In genomic region chr12:15962760-15963159, GRCh38 we compare ENCODE assay signal across 21 cellular contexts. TPM values are rescaled to one million over a fixed set of nuclear protein-coding genes. Genes with fewer than 3 reads are reported as not detected.
A peak's percentile ranks its signal among the peaks of the same experiment; 100 is the strongest.
DNase-seq lines count a peak whose midpoint lies in the region; ATAC-seq and TF ChIP-seq lines count a peak whose summit lies in the region.
"Had no signal": no experiment of that assay in that cellular context is flagged by ENCODE, and none has a peak within 500 bp of the region (broad histone marks: within the 10 kb centered on the region; RNA-seq: fewer than 3 reads in every experiment).

No MANE protein-coding gene starts in this region.

- intact Hi-C loops in upper lobe of right lung (cut with DNase I): no loop called here

- no peaks in the 10 kb centered on the region for H3K27me3 Mint-ChIP-seq in nephron progenitor cell (ENCODE audit: low read depth, poor library complexity)
- H3K27me3 Mint-ChIP-seq: activated CD4-positive, alpha-beta memory T cell treated with anti-CD3 and anti-CD28 coated beads for 36 hours; CD4-positive, CD25-positive, alpha-beta regulatory T cell; T-helper 17 cell had no signal

- TF ChIP-seq CTCF in nephron progenitor cell (IDR thresholded peaks at IDR 0.05): no peak
- TF ChIP-seq CTCF in upper lobe of right lung (IDR thresholded peaks at IDR 0.05): no peak

- H3K36me3 Mint-ChIP-seq in nephron progenitor cell (ENCODE audit: low read depth): peaks cover 65% of the 10 kb centered on the region

- H3K36me3 ChIP-seq in upper lobe of right lung: peaks cover 56% of the 10 kb centered on the region
- H3K36me3 ChIP-seq: SJCRH30 had no signal

- H3K9me3 ChIP-seq in upper lobe of right lung: no peaks in the 10 kb centered on the region
- H3K9me3 ChIP-seq: SJCRH30 had no signal

- H3K27ac Mint-ChIP-seq in nephron progenitor cell: peak overlapping the region; percentile 43
- H3K27ac Mint-ChIP-seq: activated CD4-positive, alpha-beta memory T cell treated with anti-CD3 and anti-CD28 coated beads for 36 hours; T-helper 17 cell had no signal

- ATAC-seq in esophagus mucosa (peak; percentile 91), HG03159 (IDR thresholded peaks at IDR 0.05; ENCODE audit: unreplicated experiment) (no peak), upper lobe of right lung (no peak), GM21717 (IDR thresholded peaks at IDR 0.05; ENCODE audit: unreplicated experiment) (no peak)
- ATAC-seq: T-helper 17 cell had no signal

- H3K27me3 ChIP-seq in upper lobe of right lung: no peaks in the 10 kb centered on the region
- H3K27me3 ChIP-seq: hepatocyte, SJCRH30 had no signal

- DNase-seq in EH (ENCODE audit: low read depth) (peak; percentile 14), NCI-H226 (peak; percentile 16), nephron progenitor cell (no peak), GM19240 (ENCODE audit: insufficient read length, low spot score) (no peak), upper lobe of right lung (no peak)
- DNase-seq: activated CD4-positive, alpha-beta memory T cell treated with anti-CD3 and anti-CD28 coated beads for 36 hours; activated gamma-delta T cell treated with Interleukin-2 at 50 U/mL for 16 hours; activated T-cell treated with anti-CD3 and anti-CD28 coated beads for 4 hours; anterior cingulate cortex; CD4-positive, CD25-positive, alpha-beta regulatory T cell; DMS53; effector CD4-positive, alpha-beta T cell; NCI-H1417 treated with DMSO at 0.1 percent for 48 hours; NCI-H526; SJCRH30; T-helper 17 cell had no signal

- no peak overlapping the region for H3K27ac ChIP-seq in upper lobe of right lung
- H3K27ac ChIP-seq: hepatocyte, SJCRH30 had no signal

- no peak overlapping the region for H3K4me3 Mint-ChIP-seq in nephron progenitor cell
- H3K4me3 Mint-ChIP-seq: activated CD4-positive, alpha-beta memory T cell treated with anti-CD3 and anti-CD28 coated beads for 36 hours; CD4-positive, CD25-positive, alpha-beta regulatory T cell; neural crest cell; T-helper 17 cell had no signal

- no peaks in the 10 kb centered on the region for H3K9me3 Mint-ChIP-seq in nephron progenitor cell
- H3K9me3 Mint-ChIP-seq: activated CD4-positive, alpha-beta memory T cell treated with anti-CD3 and anti-CD28 coated beads for 36 hours; CD4-positive, CD25-positive, alpha-beta regulatory T cell; neural crest cell had no signal

- H3K4me3 ChIP-seq in upper lobe of right lung: no peak overlapping the region
- H3K4me3 ChIP-seq: hepatocyte, SJCRH30 had no signal

- H3K4me1 Mint-ChIP-seq in nephron progenitor cell: peaks cover 9% of the 10 kb centered on the region
- H3K4me1 Mint-ChIP-seq: neural crest cell had no signal

- H3K4me1 ChIP-seq in upper lobe of right lung: no peaks in the 10 kb centered on the region
- H3K4me1 ChIP-seq: SJCRH30 had no signal

RNA-seq across cellular contexts. Expression of gene DERA, which starts 51.6 kb away (rescaled TPM):
- total RNA-seq in esophagus mucosa (40.4 TPM), upper lobe of right lung (36.6 TPM)

Comparison
In these comparisons a context has a peak if more than half of its experiments do, and no peak if none do; other contexts are left out.
1. DNase-seq: peak in EH (single experiment) and NCI-H226 (single experiment); none in nephron progenitor cell (single experiment), GM19240 (single experiment) and upper lobe of right lung (single experiment).